In the genomic region with DNA sequence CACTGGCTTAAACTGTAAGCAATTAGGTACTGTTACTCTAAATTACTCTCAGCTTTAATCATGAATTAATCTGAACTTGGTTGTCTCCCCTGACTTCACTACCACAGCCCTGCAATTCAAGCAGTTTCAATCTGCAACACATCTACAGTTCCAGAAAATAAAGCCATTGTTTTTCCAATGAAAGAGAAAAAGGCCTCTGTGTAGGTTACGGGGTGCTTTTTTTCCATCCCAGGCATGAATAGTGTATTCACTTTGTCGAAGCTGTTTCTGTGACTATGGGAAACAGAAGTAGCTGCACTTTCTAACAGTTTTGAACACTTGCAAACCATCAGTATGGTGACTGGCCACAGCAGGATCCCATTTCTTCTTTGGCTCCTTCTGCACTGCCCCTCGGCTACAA, we compare ENCODE assay signal across 20 cellular contexts.
"Had no signal": no experiment of that assay in that cellular context is flagged by ENCODE, and none has a peak within 500 bp of the region (broad histone marks: within the 10 kb centered on the region; RNA-seq: fewer than 3 reads in every experiment).

No MANE protein-coding gene starts in this region.

- H3K27ac ChIP-seq: breast epithelium, uterus, WERI-Rb-1 had no signal

- H3K36me3 Mint-ChIP-seq: activated naive CD4-positive, alpha-beta T cell treated with anti-CD3 and anti-CD28 coated beads, Interleukin-2, amount 50 U/mL, for 24 hours; T-cell had no signal

- H3K4me1 Mint-ChIP-seq: activated naive CD4-positive, alpha-beta T cell treated with anti-CD3 and anti-CD28 coated beads, Interleukin-2, amount 50 U/mL, for 24 hours; T-cell had no signal

- H3K27me3 ChIP-seq: breast epithelium, tibial nerve, uterus had no signal

- DNase-seq: activated CD4-positive, alpha-beta T cell treated with anti-CD3 and anti-CD28 coated beads for 1 hour; activated CD4-positive, alpha-beta T cell treated with anti-CD3 and anti-CD28 coated beads, Interleukin-2, amount 50 U/mL, for 1 hour; activated CD8-positive, alpha-beta T cell treated with anti-CD3 and anti-CD28 coated beads, Interleukin-2, amount 10 ng/mL, durations not matched to agents 7 days and 5 days; activated gamma-delta T cell treated with Interleukin-2 at 50 U/mL for 16 hours; cortex of kidney; left colon; mesenchymal stem cell; mucosa of descending colon; nephron progenitor cell; occipital lobe; stimulated activated CD4-positive, alpha-beta T cell treated with anti-CD3 and anti-CD28 coated beads, Interleukin-12 subunit alpha, Interleukin-12 subunit beta, amount 100 ng/mL, for 4 hours; stimulated activated CD4-positive, alpha-beta T cell treated with anti-CD3 and anti-CD28 coated beads, Interleukin-4, amount 100 ng/mL, for 4 hours; stimulated activated naive CD8-positive, alpha-beta T cell treated with anti-CD3 and anti-CD28 coated beads, Interleukin-15, Interleukin-2, amounts not matched to agents 100 U/mL and 50 U/mL, for 24 hours; T-cell; uterus; WERI-Rb-1 had no signal

- ATAC-seq: activated CD8-positive, alpha-beta T cell treated with anti-CD3 and anti-CD28 coated beads, Interleukin-2, amount 10 ng/mL, durations not matched to agents 7 days and 5 days; left colon; mucosa of descending colon; stimulated activated naive CD8-positive, alpha-beta T cell treated with anti-CD3 and anti-CD28 coated beads, Interleukin-15, Interleukin-2, amounts not matched to agents 100 U/mL and 50 U/mL, for 24 hours; T-cell had no signal

- H3K9me3 Mint-ChIP-seq: activated naive CD4-positive, alpha-beta T cell treated with anti-CD3 and anti-CD28 coated beads, Interleukin-2, amount 50 U/mL, for 24 hours; nephron progenitor cell; T-cell; T-helper 2 cell treated with Interferon-gamma antibody and Interleukin-4, amounts not matched to agents 5 μg/mL and 100 μg/mL, for 36 hours had no signal

- H3K9me3 ChIP-seq: breast epithelium, mucosa of descending colon, tibial nerve, uterus had no signal

- H3K4me1 ChIP-seq: breast epithelium, uterus had no signal

- H3K36me3 ChIP-seq: breast epithelium, tibial nerve, uterus, WERI-Rb-1 had no signal

- H3K4me3 Mint-ChIP-seq: activated CD8-positive, alpha-beta T cell treated with anti-CD3 and anti-CD28 coated beads, Interleukin-2, amount 10 ng/mL, durations not matched to agents 7 days and 5 days; activated naive CD4-positive, alpha-beta T cell treated with anti-CD3 and anti-CD28 coated beads, Interleukin-2, amount 50 U/mL, for 24 hours; nephron progenitor cell; T-cell; T-helper 2 cell treated with Interferon-gamma antibody and Interleukin-4, amounts not matched to agents 5 μg/mL and 100 μg/mL, for 36 hours had no signal

- H3K27ac Mint-ChIP-seq: activated CD8-positive, alpha-beta T cell treated with anti-CD3 and anti-CD28 coated beads, Interleukin-2, amount 10 ng/mL, durations not matched to agents 7 days and 5 days; activated naive CD4-positive, alpha-beta T cell treated with anti-CD3 and anti-CD28 coated beads, Interleukin-2, amount 50 U/mL, for 24 hours; nephron progenitor cell; T-cell; T-helper 2 cell treated with Interferon-gamma antibody and Interleukin-4, amounts not matched to agents 5 μg/mL and 100 μg/mL, for 36 hours had no signal

- H3K4me3 ChIP-seq: breast epithelium, mucosa of descending colon, tibial nerve, uterus had no signal
